Comparison of ENCODE assay signal across 8 cellular contexts in genomic region chr3:94062513-94063404, GRCh38. TPM values are rescaled to one million over a fixed set of nuclear protein-coding genes. Genes with fewer than 3 reads are reported as not detected.
DNase-seq lines count a peak whose midpoint lies in the region; ATAC-seq, FAIRE-seq and TF ChIP-seq lines count a peak whose summit lies in the region.

Gene DHFR2 (minus strand): TSS chr3:94062916. CDS start chr3:94061511, 1,405 bp downstream.
Gene NSUN3 (plus strand): TSS chr3:94063061. CDS start chr3:94063127, 66 bp downstream.

- ATAC-seq in HG03175 (IDR thresholded peaks at IDR 0.05; ENCODE audit: unreplicated experiment): peak; percentile 92

- no peaks in the 10 kb centered on the region for H3K9me3 ChIP-seq in small intestine (ENCODE audit: control insufficient read depth, low read depth)

- H3K27ac ChIP-seq in small intestine (ENCODE audit: low read depth in 1 of 2, low read length in 1 of 2): peak within 1 kb of the TSS; percentile 98 to 99

- peak; percentile 77 for TF ChIP-seq POLR2A in GM18951 (IDR thresholded peaks at IDR 0.05; ENCODE audit: extremely low read depth, insufficient read depth, insufficient read length)

- in situ Hi-C loops in GM18951 (cut with MboI; ENCODE audit: low sequenced_read_pairs, unreplicated experiment): no loop called here

- peaks cover 2% of the 10 kb centered on the region for H3K36me3 ChIP-seq in bronchial epithelial cell (ENCODE audit: control insufficient read depth, insufficient read depth, low read length)
- H3K36me3 ChIP-seq in small intestine (ENCODE audit: control insufficient read depth in 2 of 2, insufficient read depth in 2 of 2, low read length in 2 of 2): peaks cover 0 to 2% of the 10 kb centered on the region in 2 donors

- H3K27me3 ChIP-seq in bronchial epithelial cell (ENCODE audit: control insufficient read depth, insufficient read depth, low read length) (no peaks in the 10 kb centered on the region), small intestine (ENCODE audit: control insufficient read depth in 2 of 2, insufficient read depth in 2 of 2, low read length in 2 of 2) (no peaks in the 10 kb centered on the region)

- DNase-seq in AG08395 (ENCODE audit: low spot score): peak; percentile 90
- peak; percentile 93 for DNase-seq in NCI-H2227 treated with DMSO at 0.1 percent for 48 hours (lab: John Stamatoyannopoulos, UW)
- peak; percentile 96 for DNase-seq in bronchial epithelial cell (ENCODE audit: low read depth)
- DNase-seq in iPS-NIHi7 (ENCODE audit: extremely low spot score): peak; percentile 87
- DNase-seq in small intestine: peak; percentile 98

- no peak for TF ChIP-seq CTCF in WI38 (IDR thresholded peaks at IDR 0.05; ENCODE audit: low read depth, low read length)
- no peak for TF ChIP-seq CTCF in bronchial epithelial cell (IDR thresholded peaks at IDR 0.05; ENCODE audit: insufficient read depth, low read length, severe bottlenecking)

- peaks cover 0 to 2% of the 10 kb centered on the region in 2 donors for H3K4me1 ChIP-seq in small intestine (ENCODE audit: control insufficient read depth in 2 of 2, insufficient read depth in 1 of 2, low read depth in 1 of 2, low read length in 1 of 2)

- H3K4me3 ChIP-seq in WI38 (ENCODE audit: low read depth, low read length) (peak within 1 kb of the TSS; percentile 73), bronchial epithelial cell (ENCODE audit: low read depth, low read length) (peak within 1 kb of the TSS; percentile 82), small intestine (ENCODE audit: low read depth in 1 of 2, low read length in 2 of 2) (peak within 1 kb of the TSS; percentile 68 to 88)

- 0% methylated on average over 52 of the region's 52 CpGs for WGBS in small intestine, 3 donors

- FAIRE-seq in bronchial epithelial cell (lab: Jason Lieb, UNC) (no peak), small intestine (lab: Jason Lieb, UNC) (no peak)

RNA-seq across cellular contexts. Expression of gene DHFR2, which starts in this region (rescaled TPM):
- total RNA-seq in bronchial epithelial cell: 1.3 and 1.9 TPM in 2 replicates
- 1 to 10 TPM; 1.6 to 4.7 (median 2.2) TPM for polyA plus RNA-seq in small intestine

RNA-seq across cellular contexts. Expression of gene NSUN3, which starts in this region (rescaled TPM):
- 7.9 and 11.4 TPM in 2 replicates for total RNA-seq in bronchial epithelial cell
- polyA plus RNA-seq in small intestine: 1 to 10 TPM; 4.9 to 9.8 (median 5.7) TPM

Comparison
In these comparisons a context has a peak if more than half of its experiments do, and no peak if none do; other contexts are left out.
1. Peak in every context shown above with its lines: DNase-seq, ATAC-seq, H3K4me3 ChIP-seq and H3K27ac ChIP-seq.